In genomic region chr19:55146078-55146647, GRCh38 we compare ENCODE assay signal across 8 cellular contexts.
DNase-seq lines count a peak whose midpoint lies in the region; ATAC-seq and TF ChIP-seq lines count a peak whose summit lies in the region.

No MANE protein-coding gene starts in this region.

- H4K20me1 ChIP-seq in DND-41 (ENCODE audit: insufficient read depth, low read length), result 0 out of 2 replicates have a peak, but pooled peaks cover under 1% of the 10 kb centered on the region

- H3K9me3 ChIP-seq in DND-41 (ENCODE audit: insufficient read depth, low read length, severe bottlenecking), result no peaks in the 10 kb centered on the region
- H3K9me3 ChIP-seq in HUES6 (ENCODE audit: control insufficient read depth, insufficient read depth, low read depth, low read length), result no peaks in the 10 kb centered on the region
- H3K9me3 ChIP-seq in effector memory CD4-positive, alpha-beta T cell (ENCODE audit: control insufficient read depth, low read length), result no peaks in the 10 kb centered on the region

- H3K79me2 ChIP-seq in DND-41 (ENCODE audit: insufficient read depth, low read length), result no peaks in the 10 kb centered on the region

- DNase-seq in DND-41 (peak; percentile 49), RKO (ENCODE audit: low spot score) (peak; percentile 78), foreskin fibroblast (peak in 1 of 2 donors; percentile 46)
- DNase-seq in effector memory CD4-positive, alpha-beta T cell, result no peak

- peak; percentile 43; the same call in 1 of the 3 replicates for ATAC-seq in DND-41 (ENCODE audit: insufficient read depth, low read depth)
- no peak for ATAC-seq in GM18498 (IDR thresholded peaks at IDR 0.05; ENCODE audit: unreplicated experiment)
- ATAC-seq in GM21786 (IDR thresholded peaks at IDR 0.05; ENCODE audit: unreplicated experiment), result no peak
- no peak for ATAC-seq in GM18870 (IDR thresholded peaks at IDR 0.05; ENCODE audit: unreplicated experiment)

- H3K9ac ChIP-seq in DND-41 (ENCODE audit: low read depth, low read length), result no peak overlapping the region
- no peak overlapping the region for H3K9ac ChIP-seq in HUES6 (ENCODE audit: low read length)

- H3K27ac ChIP-seq in DND-41 (ENCODE audit: low read length), result no peak overlapping the region
- no peak overlapping the region for H3K27ac ChIP-seq in HUES6 (ENCODE audit: low read depth, low read length)
- H3K27ac ChIP-seq in effector memory CD4-positive, alpha-beta T cell (ENCODE audit: insufficient read depth, low read length, poor library complexity, severe bottlenecking), result no peak overlapping the region

- no peaks in the 10 kb centered on the region for H3K4me1 ChIP-seq in DND-41 (ENCODE audit: insufficient read depth, low read length)
- H3K4me1 ChIP-seq in HUES6 (ENCODE audit: control insufficient read depth, insufficient read depth, low read length), result peaks cover 26% of the 10 kb centered on the region
- H3K4me1 ChIP-seq in effector memory CD4-positive, alpha-beta T cell (ENCODE audit: control insufficient read depth, insufficient read depth, low read length, poor library complexity, severe bottlenecking), result peaks cover 9% of the 10 kb centered on the region

- H3K27me3 ChIP-seq in DND-41 (ENCODE audit: insufficient read depth, low read length, poor library complexity), result peaks cover 13% of the 10 kb centered on the region
- no peaks in the 10 kb centered on the region for H3K27me3 ChIP-seq in HUES6 (ENCODE audit: control insufficient read depth, insufficient read depth, low read length)
- H3K27me3 ChIP-seq in effector memory CD4-positive, alpha-beta T cell (replicated peaks; ENCODE audit: control insufficient read depth, insufficient read depth, low read length, poor library complexity, severe bottlenecking), result peaks cover 38% of the 10 kb centered on the region

- TF ChIP-seq CTCF in DND-41 (IDR thresholded peaks at IDR 0.05; ENCODE audit: borderline replicate concordance, extremely low read depth, low read length, poor library complexity, severe bottlenecking), result peak; percentile 65
- TF ChIP-seq CTCF in foreskin fibroblast (IDR thresholded peaks at IDR 0.05; ENCODE audit: low read depth, low read length), result peak; percentile 52

- H2AFZ ChIP-seq in DND-41 (ENCODE audit: low read depth, low read length), result no peak overlapping the region

- H3K4me2 ChIP-seq in DND-41 (ENCODE audit: insufficient read depth, low read length), result no peak overlapping the region

- H3K36me3 ChIP-seq in DND-41 (ENCODE audit: insufficient read depth, low read length), result no peaks in the 10 kb centered on the region
- H3K36me3 ChIP-seq in HUES6 (ENCODE audit: control insufficient read depth, insufficient read depth, low read length), result peaks cover 8% of the 10 kb centered on the region
- no peaks in the 10 kb centered on the region for H3K36me3 ChIP-seq in effector memory CD4-positive, alpha-beta T cell (ENCODE audit: control insufficient read depth, insufficient read depth, low read length)

- H3K4me3 ChIP-seq in DND-41 (ENCODE audit: low read depth in 1 of 2, low read length in 2 of 2) (no peak overlapping the region), HUES6 (ENCODE audit: low read depth, low read length) (peak overlapping the region; percentile 74), foreskin fibroblast (ENCODE audit: low read depth in 1 of 2, low read length in 2 of 2) (no peak overlapping the region)
- no peak overlapping the region for H3K4me3 ChIP-seq in effector memory CD4-positive, alpha-beta T cell (ENCODE audit: insufficient read depth, low read depth, low read length, poor library complexity, severe bottlenecking)

Comparison
In these comparisons a context has a peak if more than half of its experiments do, and no peak if none do; other contexts are left out.
1. DNase-seq: peak in DND-41 (single experiment) and RKO (single experiment); none in effector memory CD4-positive, alpha-beta T cell (0 of 3).